1 cellular context compared by ENCODE assay signal in genomic region chr12:53739285-53740129, GRCh38.
TF ChIP-seq lines count a peak whose summit lies in the region.

No MANE protein-coding gene starts in this region.

TF ChIP-seq in HEK293, 187 proteins besides CTCF, POLR2A, EP300 and RAD21 (continued from another document and continues in another):
- no peak for TF ChIP-seq BCL6B (tag by site-specific recombination; IDR thresholded peaks at IDR 0.05)
- no peak for TF ChIP-seq ZSCAN18 (tag by site-specific recombination; IDR thresholded peaks at IDR 0.05)
- TF ChIP-seq ZNF404 (tag by site-specific recombination; IDR thresholded peaks at IDR 0.05): no peak
- no peak for TF ChIP-seq GLI4 (tag by site-specific recombination; IDR thresholded peaks at IDR 0.05)
- peak; percentile 84 for TF ChIP-seq ZNF24 (tag by site-specific recombination; IDR thresholded peaks at IDR 0.05)
- no peak for TF ChIP-seq ZNF202 (tag by site-specific recombination; IDR thresholded peaks at IDR 0.05; ENCODE audit: borderline replicate concordance)
- TF ChIP-seq ZNF623 (tag by site-specific recombination; IDR thresholded peaks at IDR 0.05): no peak
- TF ChIP-seq ZNF449 (tag by site-specific recombination; IDR thresholded peaks at IDR 0.05): peak; percentile 60; the same call in 1 of the 2 replicates
- TF ChIP-seq EGR2 (tag by site-specific recombination; IDR thresholded peaks at IDR 0.05; ENCODE audit: low read depth): no peak
- TF ChIP-seq PRDM6 (tag by site-specific recombination; IDR thresholded peaks at IDR 0.05): peak; percentile 95
- no peak for TF ChIP-seq ZNF416 (tag by site-specific recombination; IDR thresholded peaks at IDR 0.05)
- TF ChIP-seq PBX3 (CRISPR knock-in tag; IDR thresholded peaks at IDR 0.05): no peak
- no peak for TF ChIP-seq ZNF398 (tag by site-specific recombination; IDR thresholded peaks at IDR 0.05)
- TF ChIP-seq ZNF146 (tag by site-specific recombination; IDR thresholded peaks at IDR 0.05): peak; percentile 64
- TF ChIP-seq ZNF600 (tag by site-specific recombination; IDR thresholded peaks at IDR 0.05): peak; percentile 55
- no peak for TF ChIP-seq BCL11B (tag by site-specific recombination; IDR thresholded peaks at IDR 0.05; ENCODE audit: low read depth)
- no peak for TF ChIP-seq ZNF311 (tag by site-specific recombination; IDR thresholded peaks at IDR 0.05; ENCODE audit: borderline replicate concordance)
- TF ChIP-seq ZNF571 (tag by site-specific recombination; IDR thresholded peaks at IDR 0.05): no peak
- no peak for TF ChIP-seq ZNF214 (tag by site-specific recombination; IDR thresholded peaks at IDR 0.05; ENCODE audit: borderline replicate concordance)
- no peak for TF ChIP-seq ZNF837 (tag by site-specific recombination; IDR thresholded peaks at IDR 0.05)
- TF ChIP-seq ZNF488 (tag by site-specific recombination; IDR thresholded peaks at IDR 0.05): peak; percentile 97
- no peak for TF ChIP-seq ZNF211 (tag by site-specific recombination; IDR thresholded peaks at IDR 0.05; ENCODE audit: low read depth)
- no peak for TF ChIP-seq ZNF558 (tag by site-specific recombination; IDR thresholded peaks at IDR 0.05)
- peak; percentile 66; the same call in 1 of the 2 replicates for TF ChIP-seq ZNF596 (tag by site-specific recombination; IDR thresholded peaks at IDR 0.05)
- no peak for TF ChIP-seq ZNF248 (tag by site-specific recombination; IDR thresholded peaks at IDR 0.05)
- 0 out of 2 replicates have a peak, but pooled peaks have one; percentile 1 for TF ChIP-seq ZNF701 (tag by site-specific recombination; IDR thresholded peaks at IDR 0.05)
- no peak for TF ChIP-seq ZNF433 (tag by site-specific recombination; IDR thresholded peaks at IDR 0.05; ENCODE audit: low read depth)
- TF ChIP-seq ZNF350 (tag by site-specific recombination; IDR thresholded peaks at IDR 0.05): no peak
- TF ChIP-seq SP7 (tag by site-specific recombination; IDR thresholded peaks at IDR 0.05): peak; percentile 77
- no peak for TF ChIP-seq ZNF624 (tag by site-specific recombination; IDR thresholded peaks at IDR 0.05)
- no peak for TF ChIP-seq PRDM2 (tag by site-specific recombination; IDR thresholded peaks at IDR 0.05; ENCODE audit: borderline replicate concordance)
- TF ChIP-seq ZNF121 (tag by site-specific recombination; IDR thresholded peaks at IDR 0.05): no peak
- no peak; the same call in 1 of the 2 replicates for TF ChIP-seq PRDM10 (tag by site-specific recombination; IDR thresholded peaks at IDR 0.05)
- TF ChIP-seq ZNF175 (tag by site-specific recombination; IDR thresholded peaks at IDR 0.05): peak; percentile 65; the same call in 1 of the 2 replicates
- no peak for TF ChIP-seq ZFP41 (tag by site-specific recombination; IDR thresholded peaks at IDR 0.05; ENCODE audit: borderline replicate concordance)
- no peak for TF ChIP-seq ZNF670 (tag by site-specific recombination; IDR thresholded peaks at IDR 0.05; ENCODE audit: low read depth)
- peak; percentile 96 for TF ChIP-seq IKZF3 (tag by site-specific recombination; IDR thresholded peaks at IDR 0.05)
- TF ChIP-seq YY1 (tag by site-specific recombination; IDR thresholded peaks at IDR 0.05): 0 out of 2 replicates have a peak, but pooled peaks have one; percentile 8
- no peak for TF ChIP-seq ZNF274 (IDR thresholded peaks at IDR 0.05; ENCODE audit: low read length)
- TF ChIP-seq ZNF274 (tag by site-specific recombination; IDR thresholded peaks at IDR 0.05; ENCODE audit: borderline replicate concordance): no peak
- TF ChIP-seq ZIC2 (tag by site-specific recombination; IDR thresholded peaks at IDR 0.05): peak; percentile 99
- TF ChIP-seq ZNF473 (tag by site-specific recombination; IDR thresholded peaks at IDR 0.05): no peak
- TF ChIP-seq ZNF354C (tag by site-specific recombination; IDR thresholded peaks at IDR 0.05; ENCODE audit: borderline replicate concordance, low read depth): no peak
- TF ChIP-seq ZFP37 (tag by site-specific recombination; IDR thresholded peaks at IDR 0.05): no peak
